ENCODE assay signal across 1 cellular context in the genomic region with DNA sequence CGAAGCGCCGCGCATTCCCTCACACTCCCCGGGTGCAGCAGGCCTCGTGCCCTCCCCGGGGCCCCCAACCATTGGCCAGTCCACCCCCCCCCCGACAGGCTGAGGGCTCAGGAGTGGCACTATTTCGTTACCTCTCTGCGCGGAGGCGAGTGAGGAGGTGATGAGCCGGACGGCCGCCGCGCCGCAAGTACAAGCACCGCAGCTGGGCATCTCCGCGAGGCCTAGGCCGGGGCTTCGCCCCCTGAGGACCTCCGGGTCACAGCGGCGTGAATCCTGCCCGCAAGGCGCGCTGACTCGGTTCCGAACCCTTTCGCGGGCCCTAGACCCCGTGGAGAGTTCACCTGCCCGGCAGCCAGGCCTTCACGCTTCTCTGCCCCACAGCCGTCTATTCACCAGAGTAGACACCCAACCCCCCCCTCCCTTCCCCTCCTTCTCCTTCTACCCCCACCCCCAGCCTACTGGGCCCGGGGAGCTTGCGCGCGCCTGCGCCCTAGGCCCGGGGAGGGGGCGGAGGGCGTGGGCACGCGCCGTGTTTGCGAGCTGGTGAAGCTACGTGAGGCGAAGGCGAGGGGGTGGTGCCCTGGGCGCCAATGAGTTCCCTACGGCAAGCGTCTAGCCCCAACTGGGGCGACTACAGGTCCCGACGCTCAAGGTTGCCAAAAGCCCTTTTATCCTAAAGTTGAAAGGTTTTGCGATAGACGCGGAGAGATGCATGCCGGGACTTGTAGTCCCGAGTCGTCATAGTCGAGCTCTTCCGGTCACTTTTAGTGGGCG.
TF ChIP-seq lines count a peak whose summit lies in the region.

A gene (minus strand): TSS at position 399 of the 774 bp plus-strand sequence. CDS start 189 bp downstream, at position 210.

TF ChIP-seq in HepG2, 621 proteins besides CTCF, POLR2A, EP300 and RAD21 (continued from another document and continues in another):
- TF ChIP-seq, protein P1, sequence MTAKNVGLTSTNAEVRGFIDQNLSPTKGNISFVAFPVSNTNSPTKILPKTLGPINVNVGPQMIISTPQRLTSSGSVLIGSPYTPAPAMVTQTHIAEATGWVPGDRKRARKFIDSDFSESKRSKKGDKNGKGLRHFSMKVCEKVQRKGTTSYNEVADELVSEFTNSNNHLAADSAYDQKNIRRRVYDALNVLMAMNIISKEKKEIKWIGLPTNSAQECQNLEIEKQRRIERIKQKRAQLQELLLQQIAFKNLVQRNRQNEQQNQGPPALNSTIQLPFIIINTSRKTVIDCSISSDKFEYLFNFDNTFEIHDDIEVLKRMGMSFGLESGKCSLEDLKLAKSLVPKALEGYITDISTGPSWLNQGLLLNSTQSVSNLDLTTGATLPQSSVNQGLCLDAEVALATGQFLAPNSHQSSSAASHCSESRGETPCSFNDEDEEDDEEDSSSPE (CRISPR knock-in tag; IDR thresholded peaks at IDR 0.05), result peak; percentile 67; the same call in 1 of the 2 replicates
- no peak for TF ChIP-seq CC2D1A (CRISPR knock-in tag; IDR thresholded peaks at IDR 0.05)
- peak; percentile 39 for TF ChIP-seq SMYD3 (CRISPR knock-in tag; IDR thresholded peaks at IDR 0.05)
- TF ChIP-seq NR1H2 (CRISPR knock-in tag; IDR thresholded peaks at IDR 0.05; ENCODE audit: borderline replicate concordance, low read depth), result no peak
- TF ChIP-seq, protein P2, sequence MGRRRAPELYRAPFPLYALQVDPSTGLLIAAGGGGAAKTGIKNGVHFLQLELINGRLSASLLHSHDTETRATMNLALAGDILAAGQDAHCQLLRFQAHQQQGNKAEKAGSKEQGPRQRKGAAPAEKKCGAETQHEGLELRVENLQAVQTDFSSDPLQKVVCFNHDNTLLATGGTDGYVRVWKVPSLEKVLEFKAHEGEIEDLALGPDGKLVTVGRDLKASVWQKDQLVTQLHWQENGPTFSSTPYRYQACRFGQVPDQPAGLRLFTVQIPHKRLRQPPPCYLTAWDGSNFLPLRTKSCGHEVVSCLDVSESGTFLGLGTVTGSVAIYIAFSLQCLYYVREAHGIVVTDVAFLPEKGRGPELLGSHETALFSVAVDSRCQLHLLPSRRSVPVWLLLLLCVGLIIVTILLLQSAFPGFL (CRISPR knock-in tag; IDR thresholded peaks at IDR 0.05), result no peak
- TF ChIP-seq, protein P3, sequence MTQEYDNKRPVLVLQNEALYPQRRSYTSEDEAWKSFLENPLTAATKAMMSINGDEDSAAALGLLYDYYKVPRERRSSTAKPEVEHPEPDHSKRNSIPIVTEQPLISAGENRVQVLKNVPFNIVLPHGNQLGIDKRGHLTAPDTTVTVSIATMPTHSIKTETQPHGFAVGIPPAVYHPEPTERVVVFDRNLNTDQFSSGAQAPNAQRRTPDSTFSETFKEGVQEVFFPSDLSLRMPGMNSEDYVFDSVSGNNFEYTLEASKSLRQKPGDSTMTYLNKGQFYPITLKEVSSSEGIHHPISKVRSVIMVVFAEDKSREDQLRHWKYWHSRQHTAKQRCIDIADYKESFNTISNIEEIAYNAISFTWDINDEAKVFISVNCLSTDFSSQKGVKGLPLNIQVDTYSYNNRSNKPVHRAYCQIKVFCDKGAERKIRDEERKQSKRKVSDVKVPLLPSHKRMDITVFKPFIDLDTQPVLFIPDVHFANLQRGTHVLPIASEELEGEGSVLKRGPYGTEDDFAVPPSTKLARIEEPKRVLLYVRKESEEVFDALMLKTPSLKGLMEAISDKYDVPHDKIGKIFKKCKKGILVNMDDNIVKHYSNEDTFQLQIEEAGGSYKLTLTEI (CRISPR knock-in tag; conservative IDR thresholded peaks at IDR 0.05), result no peak
- TF ChIP-seq, protein P4, sequence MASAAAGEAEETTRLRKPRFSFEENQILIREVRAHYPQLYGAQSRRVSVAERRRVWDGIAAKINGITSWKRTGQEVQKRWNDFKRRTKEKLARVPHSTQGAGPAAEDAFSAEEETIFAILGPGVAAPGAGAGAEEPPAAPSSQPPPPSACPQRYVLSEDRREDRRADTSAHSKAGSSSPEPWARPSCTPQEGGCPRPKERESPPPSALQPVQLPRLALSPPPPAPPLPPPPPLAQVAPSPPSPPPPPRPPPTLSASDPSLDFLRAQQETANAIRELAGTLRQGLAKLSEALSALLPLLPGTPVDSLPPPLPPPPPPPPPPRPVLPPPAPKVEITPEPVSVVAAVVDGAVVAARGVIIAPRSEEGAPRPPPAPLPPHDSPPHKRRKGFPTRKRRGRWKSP (CRISPR knock-in tag; IDR thresholded peaks at IDR 0.05), result peak; percentile 71
- TF ChIP-seq, protein P5, sequence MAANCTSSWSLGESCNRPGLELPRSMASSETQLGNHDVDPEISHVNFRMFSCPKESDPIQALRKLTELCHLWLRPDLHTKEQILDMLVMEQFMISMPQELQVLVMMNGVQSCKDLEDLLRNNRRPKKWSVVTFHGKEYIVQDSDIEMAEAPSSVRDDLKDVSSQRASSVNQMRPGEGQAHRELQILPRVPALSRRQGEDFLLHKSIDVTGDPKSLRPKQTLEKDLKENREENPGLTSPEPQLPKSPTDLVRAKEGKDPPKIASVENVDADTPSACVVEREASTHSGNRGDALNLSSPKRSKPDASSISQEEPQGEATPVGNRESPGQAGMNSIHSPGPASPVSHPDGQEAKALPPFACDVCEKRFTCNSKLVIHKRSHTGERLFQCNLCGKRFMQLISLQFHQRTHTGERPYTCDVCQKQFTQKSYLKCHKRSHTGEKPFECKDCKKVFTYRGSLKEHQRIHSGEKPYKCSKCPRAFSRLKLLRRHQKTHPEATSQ (CRISPR knock-in tag; IDR thresholded peaks at IDR 0.05; ENCODE audit: borderline replicate concordance), result peak; percentile 59; the same call in 1 of the 2 replicates
- peak; percentile 75; the same call in 1 of the 2 replicates for TF ChIP-seq SAP130 (CRISPR knock-in tag; IDR thresholded peaks at IDR 0.05; ENCODE audit: low read depth)
- TF ChIP-seq, protein P6, sequence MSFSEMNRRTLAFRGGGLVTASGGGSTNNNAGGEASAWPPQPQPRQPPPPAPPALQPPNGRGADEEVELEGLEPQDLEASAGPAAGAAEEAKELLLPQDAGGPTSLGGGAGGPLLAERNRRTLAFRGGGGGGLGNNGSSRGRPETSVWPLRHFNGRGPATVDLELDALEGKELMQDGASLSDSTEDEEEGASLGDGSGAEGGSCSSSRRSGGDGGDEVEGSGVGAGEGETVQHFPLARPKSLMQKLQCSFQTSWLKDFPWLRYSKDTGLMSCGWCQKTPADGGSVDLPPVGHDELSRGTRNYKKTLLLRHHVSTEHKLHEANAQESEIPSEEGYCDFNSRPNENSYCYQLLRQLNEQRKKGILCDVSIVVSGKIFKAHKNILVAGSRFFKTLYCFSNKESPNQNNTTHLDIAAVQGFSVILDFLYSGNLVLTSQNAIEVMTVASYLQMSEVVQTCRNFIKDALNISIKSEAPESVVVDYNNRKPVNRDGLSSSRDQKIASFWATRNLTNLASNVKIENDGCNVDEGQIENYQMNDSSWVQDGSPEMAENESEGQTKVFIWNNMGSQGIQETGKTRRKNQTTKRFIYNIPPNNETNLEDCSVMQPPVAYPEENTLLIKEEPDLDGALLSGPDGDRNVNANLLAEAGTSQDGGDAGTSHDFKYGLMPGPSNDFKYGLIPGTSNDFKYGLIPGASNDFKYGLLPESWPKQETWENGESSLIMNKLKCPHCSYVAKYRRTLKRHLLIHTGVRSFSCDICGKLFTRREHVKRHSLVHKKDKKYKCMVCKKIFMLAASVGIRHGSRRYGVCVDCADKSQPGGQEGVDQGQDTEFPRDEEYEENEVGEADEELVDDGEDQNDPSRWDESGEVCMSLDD (CRISPR knock-in tag; IDR thresholded peaks at IDR 0.05; ENCODE audit: borderline replicate concordance), result no peak
- no peak for TF ChIP-seq ZNF326 (CRISPR knock-in tag; IDR thresholded peaks at IDR 0.05; ENCODE audit: borderline replicate concordance)
- TF ChIP-seq LCORL (IDR thresholded peaks at IDR 0.05), result no peak
- TF ChIP-seq LCORL (CRISPR knock-in tag; IDR thresholded peaks at IDR 0.05), result peak; percentile 66; the same call in 1 of the 2 replicates
- no peak for TF ChIP-seq NR3C1 (CRISPR knock-in tag; IDR thresholded peaks at IDR 0.05)
- no peak for TF ChIP-seq CCAR2 (optimal IDR thresholded peaks at IDR 0.05; ENCODE audit: low read depth, low read length)
- TF ChIP-seq CENPT (CRISPR knock-in tag; IDR thresholded peaks at IDR 0.05; ENCODE audit: low read depth), result no peak
- TF ChIP-seq IRF2 (CRISPR knock-in tag; IDR thresholded peaks at IDR 0.05), result no peak
- TF ChIP-seq FOXM1 (CRISPR knock-in tag; IDR thresholded peaks at IDR 0.05), result no peak
- no peak; the same call in 1 of the 2 replicates for TF ChIP-seq ZSCAN9 (CRISPR knock-in tag; IDR thresholded peaks at IDR 0.05; ENCODE audit: borderline replicate concordance)
- peak; percentile 38; the same call in 1 of the 2 replicates for TF ChIP-seq ZNF329 (CRISPR knock-in tag; IDR thresholded peaks at IDR 0.05; ENCODE audit: low read depth)
- TF ChIP-seq ZNF546 (CRISPR knock-in tag; conservative IDR thresholded peaks at IDR 0.05), result peak; percentile 40; the same call in 1 of the 2 replicates
- TF ChIP-seq, protein P7, sequence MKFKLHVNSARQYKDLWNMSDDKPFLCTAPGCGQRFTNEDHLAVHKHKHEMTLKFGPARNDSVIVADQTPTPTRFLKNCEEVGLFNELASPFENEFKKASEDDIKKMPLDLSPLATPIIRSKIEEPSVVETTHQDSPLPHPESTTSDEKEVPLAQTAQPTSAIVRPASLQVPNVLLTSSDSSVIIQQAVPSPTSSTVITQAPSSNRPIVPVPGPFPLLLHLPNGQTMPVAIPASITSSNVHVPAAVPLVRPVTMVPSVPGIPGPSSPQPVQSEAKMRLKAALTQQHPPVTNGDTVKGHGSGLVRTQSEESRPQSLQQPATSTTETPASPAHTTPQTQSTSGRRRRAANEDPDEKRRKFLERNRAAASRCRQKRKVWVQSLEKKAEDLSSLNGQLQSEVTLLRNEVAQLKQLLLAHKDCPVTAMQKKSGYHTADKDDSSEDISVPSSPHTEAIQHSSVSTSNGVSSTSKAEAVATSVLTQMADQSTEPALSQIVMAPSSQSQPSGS (CRISPR knock-in tag; IDR thresholded peaks at IDR 0.05), result no peak; the same call in 1 of the 2 replicates
- TF ChIP-seq GZF1 (CRISPR knock-in tag; IDR thresholded peaks at IDR 0.05), result no peak; the same call in 1 of the 2 replicates
- no peak for TF ChIP-seq MEIS1 (CRISPR knock-in tag; IDR thresholded peaks at IDR 0.05; ENCODE audit: borderline replicate concordance)
- no peak for TF ChIP-seq ZNF335 (CRISPR knock-in tag; IDR thresholded peaks at IDR 0.05)
- no peak for TF ChIP-seq STAG1 (CRISPR knock-in tag; IDR thresholded peaks at IDR 0.05)
- no peak; the same call in 1 of the 2 replicates for TF ChIP-seq PITX1 (CRISPR knock-in tag; IDR thresholded peaks at IDR 0.05)
- TF ChIP-seq ZZZ3 (CRISPR knock-in tag; IDR thresholded peaks at IDR 0.05; ENCODE audit: borderline replicate concordance), result no peak
- no peak for TF ChIP-seq KAT2B (IDR thresholded peaks at IDR 0.05; ENCODE audit: borderline replicate concordance, low read depth, low read length)
- TF ChIP-seq FOXK2 (IDR thresholded peaks at IDR 0.05), result no peak
- TF ChIP-seq BRCA1 (CRISPR knock-in tag; IDR thresholded peaks at IDR 0.05), result no peak
- TF ChIP-seq SYNCRIP (IDR thresholded peaks at IDR 0.05; ENCODE audit: insufficient read depth, low read depth, low read length), result no peak
- 0 out of 2 replicates have a peak, but pooled peaks have one; percentile 13 for TF ChIP-seq ZBTB7B (CRISPR knock-in tag; IDR thresholded peaks at IDR 0.05)
- TF ChIP-seq HIVEP1 (CRISPR knock-in tag; IDR thresholded peaks at IDR 0.05), result no peak
- peak; percentile 81 for TF ChIP-seq ETV5 (CRISPR knock-in tag; IDR thresholded peaks at IDR 0.05; ENCODE audit: borderline replicate concordance)
- TF ChIP-seq, protein P8, sequence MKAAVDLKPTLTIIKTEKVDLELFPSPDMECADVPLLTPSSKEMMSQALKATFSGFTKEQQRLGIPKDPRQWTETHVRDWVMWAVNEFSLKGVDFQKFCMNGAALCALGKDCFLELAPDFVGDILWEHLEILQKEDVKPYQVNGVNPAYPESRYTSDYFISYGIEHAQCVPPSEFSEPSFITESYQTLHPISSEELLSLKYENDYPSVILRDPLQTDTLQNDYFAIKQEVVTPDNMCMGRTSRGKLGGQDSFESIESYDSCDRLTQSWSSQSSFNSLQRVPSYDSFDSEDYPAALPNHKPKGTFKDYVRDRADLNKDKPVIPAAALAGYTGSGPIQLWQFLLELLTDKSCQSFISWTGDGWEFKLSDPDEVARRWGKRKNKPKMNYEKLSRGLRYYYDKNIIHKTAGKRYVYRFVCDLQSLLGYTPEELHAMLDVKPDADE (CRISPR knock-in tag; IDR thresholded peaks at IDR 0.05), result no peak
- TF ChIP-seq PAX8 (CRISPR knock-in tag; IDR thresholded peaks at IDR 0.05; ENCODE audit: borderline replicate concordance), result 0 out of 2 replicates have a peak, but pooled peaks have one; percentile 50
- TF ChIP-seq, protein P9, sequence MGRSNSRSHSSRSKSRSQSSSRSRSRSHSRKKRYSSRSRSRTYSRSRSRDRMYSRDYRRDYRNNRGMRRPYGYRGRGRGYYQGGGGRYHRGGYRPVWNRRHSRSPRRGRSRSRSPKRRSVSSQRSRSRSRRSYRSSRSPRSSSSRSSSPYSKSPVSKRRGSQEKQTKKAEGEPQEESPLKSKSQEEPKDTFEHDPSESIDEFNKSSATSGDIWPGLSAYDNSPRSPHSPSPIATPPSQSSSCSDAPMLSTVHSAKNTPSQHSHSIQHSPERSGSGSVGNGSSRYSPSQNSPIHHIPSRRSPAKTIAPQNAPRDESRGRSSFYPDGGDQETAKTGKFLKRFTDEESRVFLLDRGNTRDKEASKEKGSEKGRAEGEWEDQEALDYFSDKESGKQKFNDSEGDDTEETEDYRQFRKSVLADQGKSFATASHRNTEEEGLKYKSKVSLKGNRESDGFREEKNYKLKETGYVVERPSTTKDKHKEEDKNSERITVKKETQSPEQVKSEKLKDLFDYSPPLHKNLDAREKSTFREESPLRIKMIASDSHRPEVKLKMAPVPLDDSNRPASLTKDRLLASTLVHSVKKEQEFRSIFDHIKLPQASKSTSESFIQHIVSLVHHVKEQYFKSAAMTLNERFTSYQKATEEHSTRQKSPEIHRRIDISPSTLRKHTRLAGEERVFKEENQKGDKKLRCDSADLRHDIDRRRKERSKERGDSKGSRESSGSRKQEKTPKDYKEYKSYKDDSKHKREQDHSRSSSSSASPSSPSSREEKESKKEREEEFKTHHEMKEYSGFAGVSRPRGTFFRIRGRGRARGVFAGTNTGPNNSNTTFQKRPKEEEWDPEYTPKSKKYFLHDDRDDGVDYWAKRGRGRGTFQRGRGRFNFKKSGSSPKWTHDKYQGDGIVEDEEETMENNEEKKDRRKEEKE (IDR thresholded peaks at IDR 0.05), result no peak
- 0 out of 2 replicates have a peak, but pooled peaks have one; percentile 11 for TF ChIP-seq ZNF274 (CRISPR knock-in tag; IDR thresholded peaks at IDR 0.05)
- TF ChIP-seq ATM (IDR thresholded peaks at IDR 0.05; ENCODE audit: borderline replicate concordance), result no peak
- TF ChIP-seq, protein P10, sequence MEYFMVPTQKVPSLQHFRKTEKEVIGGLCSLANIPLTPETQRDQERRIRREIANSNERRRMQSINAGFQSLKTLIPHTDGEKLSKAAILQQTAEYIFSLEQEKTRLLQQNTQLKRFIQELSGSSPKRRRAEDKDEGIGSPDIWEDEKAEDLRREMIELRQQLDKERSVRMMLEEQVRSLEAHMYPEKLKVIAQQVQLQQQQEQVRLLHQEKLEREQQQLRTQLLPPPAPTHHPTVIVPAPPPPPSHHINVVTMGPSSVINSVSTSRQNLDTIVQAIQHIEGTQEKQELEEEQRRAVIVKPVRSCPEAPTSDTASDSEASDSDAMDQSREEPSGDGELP (IDR thresholded peaks at IDR 0.05; ENCODE audit: borderline replicate concordance, low read depth), result 0 out of 2 replicates have a peak, but pooled peaks have one; percentile 8
- TF ChIP-seq ZFP36 (IDR thresholded peaks at IDR 0.05; ENCODE audit: borderline replicate concordance, low read depth, low read length, partially characterized antibody), result no peak
- TF ChIP-seq KAT7 (CRISPR knock-in tag; IDR thresholded peaks at IDR 0.05; ENCODE audit: borderline replicate concordance), result peak; percentile 32; the same call in 1 of the 2 replicates
